In the genomic region with DNA sequence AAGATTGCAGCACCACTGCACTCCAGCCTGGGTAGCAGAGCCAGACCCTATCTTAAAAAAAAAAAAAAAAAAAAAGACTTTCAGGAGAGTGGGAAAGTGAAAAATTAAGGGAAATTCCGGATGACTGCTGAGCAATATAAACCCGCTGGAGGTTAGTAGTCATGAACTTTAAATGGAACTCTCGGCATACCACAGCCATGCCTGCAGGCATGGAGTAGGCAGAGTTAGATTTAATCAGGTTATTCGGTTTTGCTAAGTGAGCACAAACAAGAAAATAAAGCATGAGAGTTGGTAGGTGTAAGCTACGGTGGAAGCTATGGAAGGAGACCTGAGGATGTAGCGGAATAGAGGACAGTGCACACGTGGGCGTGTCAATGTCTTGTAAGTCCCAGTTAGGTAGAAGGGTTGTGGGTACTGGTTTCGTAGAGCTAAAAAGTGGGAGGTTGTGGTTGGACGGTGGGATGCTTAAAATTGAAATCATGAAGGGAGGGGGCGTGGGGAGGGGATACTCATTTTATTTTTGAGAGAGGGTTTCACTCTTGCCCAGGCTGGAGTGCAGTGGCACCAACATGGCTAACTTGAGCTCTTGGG, we compare ENCODE assay signal across 1 cellular context.
TF ChIP-seq lines count a peak whose summit lies in the region.

No MANE protein-coding gene starts in this region.

TF ChIP-seq in SK-N-SH, 30 proteins besides CTCF, POLR2A, EP300 and RAD21:
- no peak for TF ChIP-seq YY1 (IDR thresholded peaks at IDR 0.05; ENCODE audit: low read depth)
- TF ChIP-seq NRF1 (IDR thresholded peaks at IDR 0.05; ENCODE audit: low read depth, low read length) = no peak
- TF ChIP-seq EZH2phosphoT487 (IDR thresholded peaks at IDR 0.05; ENCODE audit: borderline replicate concordance, low read depth) = no peak
- no peak for TF ChIP-seq MEF2A (IDR thresholded peaks at IDR 0.05; ENCODE audit: borderline replicate concordance, low read depth)
- no peak for TF ChIP-seq RFX5 (IDR thresholded peaks at IDR 0.05; ENCODE audit: low read length)
- TF ChIP-seq, protein P1, sequence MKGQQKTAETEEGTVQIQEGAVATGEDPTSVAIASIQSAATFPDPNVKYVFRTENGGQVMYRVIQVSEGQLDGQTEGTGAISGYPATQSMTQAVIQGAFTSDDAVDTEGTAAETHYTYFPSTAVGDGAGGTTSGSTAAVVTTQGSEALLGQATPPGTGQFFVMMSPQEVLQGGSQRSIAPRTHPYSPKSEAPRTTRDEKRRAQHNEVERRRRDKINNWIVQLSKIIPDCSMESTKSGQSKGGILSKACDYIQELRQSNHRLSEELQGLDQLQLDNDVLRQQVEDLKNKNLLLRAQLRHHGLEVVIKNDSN (IDR thresholded peaks at IDR 0.05; ENCODE audit: borderline replicate concordance, low read depth) = no peak
- no peak for TF ChIP-seq GABPA (IDR thresholded peaks at IDR 0.05; ENCODE audit: low read depth)
- TF ChIP-seq TCF12 (IDR thresholded peaks at IDR 0.05) = no peak
- TF ChIP-seq, protein P2, sequence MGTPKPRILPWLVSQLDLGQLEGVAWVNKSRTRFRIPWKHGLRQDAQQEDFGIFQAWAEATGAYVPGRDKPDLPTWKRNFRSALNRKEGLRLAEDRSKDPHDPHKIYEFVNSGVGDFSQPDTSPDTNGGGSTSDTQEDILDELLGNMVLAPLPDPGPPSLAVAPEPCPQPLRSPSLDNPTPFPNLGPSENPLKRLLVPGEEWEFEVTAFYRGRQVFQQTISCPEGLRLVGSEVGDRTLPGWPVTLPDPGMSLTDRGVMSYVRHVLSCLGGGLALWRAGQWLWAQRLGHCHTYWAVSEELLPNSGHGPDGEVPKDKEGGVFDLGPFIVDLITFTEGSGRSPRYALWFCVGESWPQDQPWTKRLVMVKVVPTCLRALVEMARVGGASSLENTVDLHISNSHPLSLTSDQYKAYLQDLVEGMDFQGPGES (IDR thresholded peaks at IDR 0.05; ENCODE audit: low read depth, low read length) = no peak
- TF ChIP-seq FOXM1 (IDR thresholded peaks at IDR 0.05; ENCODE audit: low read depth) = no peak
- TF ChIP-seq RCOR1 (IDR thresholded peaks at IDR 0.05; ENCODE audit: low read length) = no peak
- TF ChIP-seq SIN3A (IDR thresholded peaks at IDR 0.05; ENCODE audit: borderline replicate concordance, low read depth, low read length) = no peak
